In the genomic region with DNA sequence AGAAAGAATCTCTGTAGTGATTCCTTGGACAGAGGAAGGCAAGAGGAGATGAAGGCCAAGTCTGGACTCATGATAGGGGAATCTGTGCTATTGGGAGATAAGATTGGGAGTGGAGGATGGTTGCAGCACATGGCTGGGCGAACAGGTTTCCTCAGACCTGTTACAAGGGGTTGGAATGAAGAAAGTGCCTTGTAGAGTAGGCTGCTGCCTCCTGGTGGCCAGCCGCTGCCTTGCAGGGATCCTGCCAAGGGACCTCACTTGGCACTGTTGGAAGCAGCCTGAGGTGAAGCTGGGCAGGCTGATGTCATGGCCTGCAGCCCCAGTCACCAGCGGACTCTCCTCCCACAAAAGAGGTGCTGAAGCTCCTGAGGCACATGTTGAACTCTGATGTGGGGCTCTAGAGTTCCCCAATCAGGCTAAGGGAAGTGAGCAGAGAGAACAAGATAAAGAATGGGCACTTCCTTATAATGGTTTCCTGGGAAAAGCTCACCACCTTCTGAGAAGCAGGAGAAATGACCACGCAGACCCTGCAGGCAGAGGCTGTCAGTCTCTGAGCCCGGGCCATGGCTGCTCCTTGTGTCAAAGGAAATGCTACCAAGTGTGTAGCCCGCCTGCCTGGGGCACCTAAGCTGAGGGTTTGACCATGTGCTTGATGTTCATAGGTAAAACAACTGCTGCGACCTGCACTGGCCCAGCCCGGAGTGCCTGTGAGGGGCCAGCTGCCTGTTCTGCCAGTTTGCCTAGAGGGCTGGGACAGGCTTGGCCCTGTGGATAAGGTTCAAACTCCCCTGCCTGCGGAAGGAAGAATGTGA, we compare ENCODE assay signal across 8 cellular contexts. TPM values are rescaled to one million over a fixed set of nuclear protein-coding genes. Genes with fewer than 3 reads are reported as not detected.
DNase-seq lines count a peak whose midpoint lies in the region; ATAC-seq and TF ChIP-seq lines count a peak whose summit lies in the region.

No MANE protein-coding gene starts in this region.

- no peak overlapping the region for H3K4me3 ChIP-seq in neural cell (ENCODE audit: low read length)

- no peaks in the 10 kb centered on the region for H3K9me2 ChIP-seq in neural cell (ENCODE audit: insufficient read depth, low read length)

- no peak overlapping the region for H3K4me2 ChIP-seq in neural cell (ENCODE audit: low read length)

- peaks cover 44% of the 10 kb centered on the region for H3K4me1 Mint-ChIP-seq in activated T-helper 2 cell treated with anti-CD3 and anti-CD28 coated beads, Interferon-gamma antibody, Interleukin-2, Interleukin-4, amounts not matched to agents 10 μg/mL and 5 μg/mL and 100 μg/mL, durations not matched to agents 14 hours and 24 hours and 36 hours (ENCODE audit: low read depth)
- peaks cover 49% of the 10 kb centered on the region for H3K4me1 Mint-ChIP-seq in stimulated activated naive CD8-positive, alpha-beta T cell treated with anti-CD3 and anti-CD28 coated beads, Interleukin-15, Interleukin-2, amounts not matched to agents 100 ng/mL and 50 ng/mL, for 24 hours (ENCODE audit: low read depth)

- peak overlapping the region; percentile 67 for H3K27ac Mint-ChIP-seq in activated T-helper 2 cell treated with anti-CD3 and anti-CD28 coated beads, Interferon-gamma antibody, Interleukin-2, Interleukin-4, amounts not matched to agents 10 μg/mL and 5 μg/mL and 100 μg/mL, durations not matched to agents 14 hours and 24 hours and 36 hours
- H3K27ac Mint-ChIP-seq in stimulated activated naive CD8-positive, alpha-beta T cell treated with anti-CD3 and anti-CD28 coated beads, Interleukin-15, Interleukin-2, amounts not matched to agents 100 ng/mL and 50 ng/mL, for 24 hours, result peak overlapping the region; percentile 68

- DNase-seq in EL (peak; percentile 80), KBM-7 (peak; percentile 95), RPMI8226 (peak; percentile 84), fibroblast of the conjunctiva (ENCODE audit: low read depth) (peak; percentile 82)
- DNase-seq in activated T-helper 2 cell treated with anti-CD3 and anti-CD28 coated beads, Interferon-gamma antibody, Interleukin-2, Interleukin-4, amounts not matched to agents 10 μg/mL and 5 μg/mL and 100 μg/mL, durations not matched to agents 14 hours and 24 hours and 36 hours (ENCODE audit: low spot score), result peak; percentile 73

- in situ Hi-C loops in KBM-7 (cut with MboI; ENCODE audit: low pct_unique_long_range_greater_than_20kb, low sequenced_read_pairs), result no loop called here

- H3K9me3 Mint-ChIP-seq in activated T-helper 2 cell treated with anti-CD3 and anti-CD28 coated beads, Interferon-gamma antibody, Interleukin-2, Interleukin-4, amounts not matched to agents 10 μg/mL and 5 μg/mL and 100 μg/mL, durations not matched to agents 14 hours and 24 hours and 36 hours, result no peaks in the 10 kb centered on the region
- no peaks in the 10 kb centered on the region for H3K9me3 Mint-ChIP-seq in stimulated activated naive CD8-positive, alpha-beta T cell treated with anti-CD3 and anti-CD28 coated beads, Interleukin-15, Interleukin-2, amounts not matched to agents 100 ng/mL and 50 ng/mL, for 24 hours

- no peaks in the 10 kb centered on the region for H3F3A ChIP-seq in neural cell (ENCODE audit: insufficient read depth, low read length, poor library complexity, severe bottlenecking)

- H3K4me3 Mint-ChIP-seq in activated T-helper 2 cell treated with anti-CD3 and anti-CD28 coated beads, Interferon-gamma antibody, Interleukin-2, Interleukin-4, amounts not matched to agents 10 μg/mL and 5 μg/mL and 100 μg/mL, durations not matched to agents 14 hours and 24 hours and 36 hours (ENCODE audit: low read depth), result peak overlapping the region; percentile 72
- peak overlapping the region; percentile 88 for H3K4me3 Mint-ChIP-seq in stimulated activated naive CD8-positive, alpha-beta T cell treated with anti-CD3 and anti-CD28 coated beads, Interleukin-15, Interleukin-2, amounts not matched to agents 100 ng/mL and 50 ng/mL, for 24 hours

- H3K27me3 Mint-ChIP-seq in activated T-helper 2 cell treated with anti-CD3 and anti-CD28 coated beads, Interferon-gamma antibody, Interleukin-2, Interleukin-4, amounts not matched to agents 10 μg/mL and 5 μg/mL and 100 μg/mL, durations not matched to agents 14 hours and 24 hours and 36 hours (ENCODE audit: low read depth), result no peaks in the 10 kb centered on the region
- H3K27me3 Mint-ChIP-seq in stimulated activated naive CD8-positive, alpha-beta T cell treated with anti-CD3 and anti-CD28 coated beads, Interleukin-15, Interleukin-2, amounts not matched to agents 100 ng/mL and 50 ng/mL, for 24 hours, result no peaks in the 10 kb centered on the region

- no peak overlapping the region for H3K27ac ChIP-seq in neural cell (ENCODE audit: low read length)

- no peak for ATAC-seq in GM19452 (IDR thresholded peaks at IDR 0.05; ENCODE audit: unreplicated experiment)

- H2AFZ ChIP-seq in neural cell (ENCODE audit: low read depth, low read length), result no peak overlapping the region

- intact Hi-C loops in activated T-helper 2 cell treated with anti-CD3 and anti-CD28 coated beads, Interferon-gamma antibody, Interleukin-2, Interleukin-4, amounts not matched to agents 10 μg/mL and 5 μg/mL and 100 μg/mL, durations not matched to agents 14 hours and 24 hours and 36 hours (cut with micrococcal nuclease), result loop anchor here (1.0 to 10.0 kb wide), 6 partner anchors 17 to 1315 kb away; a partner anchor contains a TSS

- no peaks in the 10 kb centered on the region for H3K27me3 ChIP-seq in neural cell (ENCODE audit: insufficient read depth, low read depth, low read length)

- no peak overlapping the region for H3K9ac ChIP-seq in neural cell (ENCODE audit: low read length)

- H4K20me1 ChIP-seq in neural cell (ENCODE audit: insufficient read depth), result no peaks in the 10 kb centered on the region

- TF ChIP-seq CTCF in neural cell (IDR thresholded peaks at IDR 0.05; ENCODE audit: poor library complexity, severe bottlenecking), result peak; percentile 84

- H3K79me2 ChIP-seq in neural cell (replicated peaks; ENCODE audit: insufficient read depth, low read length), result no peaks in the 10 kb centered on the region

- TF ChIP-seq EP300 in neural cell (conservative IDR thresholded peaks at IDR 0.05; ENCODE audit: poor library complexity, severe bottlenecking), result no peak

- H3K36me3 Mint-ChIP-seq in activated T-helper 2 cell treated with anti-CD3 and anti-CD28 coated beads, Interferon-gamma antibody, Interleukin-2, Interleukin-4, amounts not matched to agents 10 μg/mL and 5 μg/mL and 100 μg/mL, durations not matched to agents 14 hours and 24 hours and 36 hours (ENCODE audit: low read depth), result peaks cover 6% of the 10 kb centered on the region
- peaks cover 4% of the 10 kb centered on the region for H3K36me3 Mint-ChIP-seq in stimulated activated naive CD8-positive, alpha-beta T cell treated with anti-CD3 and anti-CD28 coated beads, Interleukin-15, Interleukin-2, amounts not matched to agents 100 ng/mL and 50 ng/mL, for 24 hours (ENCODE audit: low read depth)

- H3K36me3 ChIP-seq in neural cell (ENCODE audit: insufficient read depth, low read length), result no peaks in the 10 kb centered on the region

- no peaks in the 10 kb centered on the region for H3K9me3 ChIP-seq in neural cell (ENCODE audit: low read length)

- TF ChIP-seq RAD21 in neural cell (conservative IDR thresholded peaks at IDR 0.05), result peak; percentile 72

TF ChIP-seq in neural cell, 6 proteins besides CTCF, POLR2A, EP300 and RAD21:
- TF ChIP-seq EZH2 (IDR thresholded peaks at IDR 0.05; ENCODE audit: borderline replicate concordance, insufficient read depth, low read length, poor library complexity, severe bottlenecking) (no peak), SMC3 (conservative IDR thresholded peaks at IDR 0.05; ENCODE audit: poor library complexity) (peak; percentile 79)

RNA-seq across cellular contexts. Expression of a gene that starts 1.6 kb away (rescaled TPM):
- 43.1 TPM in 2 replicates for total RNA-seq in activated T-helper 2 cell treated with anti-CD3 and anti-CD28 coated beads, Interferon-gamma antibody, Interleukin-2, Interleukin-4, amounts not matched to agents 10 μg/mL and 5 μg/mL and 100 μg/mL, durations not matched to agents 14 hours and 24 hours and 36 hours
- polyA plus RNA-seq in neural cell, result 33.0 and 35.4 TPM in 2 replicates
- polyA minus RNA-seq in neural cell, result 16.0 and 18.5 TPM in 2 replicates

RNA-seq across cellular contexts. Expression of a gene that starts 37.4 kb away (rescaled TPM):
- total RNA-seq in activated T-helper 2 cell treated with anti-CD3 and anti-CD28 coated beads, Interferon-gamma antibody, Interleukin-2, Interleukin-4, amounts not matched to agents 10 μg/mL and 5 μg/mL and 100 μg/mL, durations not matched to agents 14 hours and 24 hours and 36 hours, result 0.23 and 0.27 TPM in 2 replicates
- 9.1 and 11.6 TPM in 2 replicates for polyA plus RNA-seq in neural cell
- 7.5 and 9.0 TPM in 2 replicates for polyA minus RNA-seq in neural cell
